In genomic region chr5:122458278-122458872, GRCh38 we compare ENCODE assay signal across 8 cellular contexts.
DNase-seq lines count a peak whose midpoint lies in the region; ATAC-seq and TF ChIP-seq lines count a peak whose summit lies in the region.

No MANE protein-coding gene starts in this region.

- intact Hi-C loops in esophagus squamous epithelium (cut with DNase I) (no loop called here), upper lobe of right lung (cut with DNase I) (no loop called here), sigmoid colon (cut with DNase I) (no loop called here)

- H3K27ac ChIP-seq in esophagus squamous epithelium (no peak overlapping the region), upper lobe of right lung (no peak overlapping the region), sigmoid colon (no peak overlapping the region)

- CTCF ChIA-PET in HEK293T (lab: Yijun Ruan, JAX) = interaction anchor here (0.7 to 1.1 kb wide), 4 partner anchors 10 to 254 kb away, joined by 3 to 5 read pairs (median 4); no protein-coding TSS in a partner anchor

- no peaks in the 10 kb centered on the region for H3K36me3 ChIP-seq in esophagus squamous epithelium
- no peaks in the 10 kb centered on the region for H3K36me3 ChIP-seq in upper lobe of right lung
- H3K36me3 ChIP-seq in sigmoid colon = no peaks in the 10 kb centered on the region

- peak; percentile 49 for TF ChIP-seq CTCF in NB4 (IDR thresholded peaks at IDR 0.05; ENCODE audit: low read depth, low read length)
- TF ChIP-seq CTCF in esophagus squamous epithelium (IDR thresholded peaks at IDR 0.05) = peak in 5 of 6 experiments; percentile 14 to 59 (median 34)
- TF ChIP-seq CTCF in upper lobe of right lung (IDR thresholded peaks at IDR 0.05) = no peak
- peak in 1 of 4 experiments; percentile 13 for TF ChIP-seq CTCF in sigmoid colon (IDR thresholded peaks at IDR 0.05)

- no peak for TF ChIP-seq EP300 in sigmoid colon (IDR thresholded peaks at IDR 0.05)

- H3K4me1 ChIP-seq in esophagus squamous epithelium = peaks cover 0 to 7% (median 0%) of the 10 kb centered on the region in 3 donors
- no peaks in the 10 kb centered on the region for H3K4me1 ChIP-seq in upper lobe of right lung
- H3K4me1 ChIP-seq in sigmoid colon = no peaks in the 10 kb centered on the region

- no peak overlapping the region for H3K4me3 ChIP-seq in NB4 (ENCODE audit: low read depth, low read length)
- H3K4me3 ChIP-seq in esophagus squamous epithelium = no peak overlapping the region
- no peak overlapping the region for H3K4me3 ChIP-seq in upper lobe of right lung
- no peak overlapping the region for H3K4me3 ChIP-seq in sigmoid colon

- H3K27me3 ChIP-seq in esophagus squamous epithelium (no peaks in the 10 kb centered on the region), upper lobe of right lung (no peaks in the 10 kb centered on the region), sigmoid colon (no peaks in the 10 kb centered on the region)

- no peak for TF ChIP-seq POLR2A in NB4 (IDR thresholded peaks at IDR 0.05; ENCODE audit: extremely low read depth, insufficient read length)
- TF ChIP-seq POLR2A in esophagus squamous epithelium (IDR thresholded peaks at IDR 0.05) = no peak
- TF ChIP-seq POLR2A in sigmoid colon (IDR thresholded peaks at IDR 0.05) = no peak

- ATAC-seq in upper lobe of right lung = peak; percentile 62

- WGBS in esophagus squamous epithelium, 2 donors = 74 to 93% methylated on average over 3 to 8 of the region's 8 CpGs
- 85 to 87% methylated on average over 8 of the region's 8 CpGs for WGBS in sigmoid colon, 2 donors

- H3K9me3 ChIP-seq in esophagus squamous epithelium = no peaks in the 10 kb centered on the region
- H3K9me3 ChIP-seq in upper lobe of right lung = no peaks in the 10 kb centered on the region
- H3K9me3 ChIP-seq in sigmoid colon = no peaks in the 10 kb centered on the region

- POLR2A ChIA-PET in HEK293T (lab: Yijun Ruan, JAX) = no interaction called here

- DNase-seq in NOMO-1 treated with DMSO at 0.1 percent for 48 hours (lab: John Stamatoyannopoulos, UW; ENCODE audit: unreplicated experiment) (peak; percentile 9), NOMO-1 treated with dmso at 0.1 percent for 144 hours (lab: John Stamatoyannopoulos, UW; ENCODE audit: unreplicated experiment) (no peak), HEK293T (ENCODE audit: extremely low spot score) (peak; percentile 33), NB4 (ENCODE audit: low read depth) (peak; percentile 24), esophagus squamous epithelium (lab: John Stamatoyannopoulos, UW) (no peak), upper lobe of right lung (no peak), cerebellum (ENCODE audit: low spot score) (no peak), sigmoid colon (no peak)

TF ChIP-seq in HEK293T, 16 proteins besides CTCF, POLR2A, EP300 and RAD21:
- no peak for TF ChIP-seq SUZ12 (IDR thresholded peaks at IDR 0.05)
- no peak for TF ChIP-seq SP1 (IDR thresholded peaks at IDR 0.05)
- TF ChIP-seq FOXM1 (IDR thresholded peaks at IDR 0.05; ENCODE audit: borderline replicate concordance) = no peak
- TF ChIP-seq FOXK2 (IDR thresholded peaks at IDR 0.05) = no peak
- TF ChIP-seq L3MBTL2 (conservative IDR thresholded peaks at IDR 0.05) = no peak
- TF ChIP-seq TARDBP (IDR thresholded peaks at IDR 0.05) = no peak
- TF ChIP-seq, protein P1, sequence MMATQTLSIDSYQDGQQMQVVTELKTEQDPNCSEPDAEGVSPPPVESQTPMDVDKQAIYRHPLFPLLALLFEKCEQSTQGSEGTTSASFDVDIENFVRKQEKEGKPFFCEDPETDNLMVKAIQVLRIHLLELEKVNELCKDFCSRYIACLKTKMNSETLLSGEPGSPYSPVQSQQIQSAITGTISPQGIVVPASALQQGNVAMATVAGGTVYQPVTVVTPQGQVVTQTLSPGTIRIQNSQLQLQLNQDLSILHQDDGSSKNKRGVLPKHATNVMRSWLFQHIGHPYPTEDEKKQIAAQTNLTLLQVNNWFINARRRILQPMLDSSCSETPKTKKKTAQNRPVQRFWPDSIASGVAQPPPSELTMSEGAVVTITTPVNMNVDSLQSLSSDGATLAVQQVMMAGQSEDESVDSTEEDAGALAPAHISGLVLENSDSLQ (IDR thresholded peaks at IDR 0.05) = no peak

Comparison
In these comparisons a context has a peak if more than half of its experiments do, and no peak if none do; other contexts are left out.
1. DNase-seq: peak in NOMO-1 treated with DMSO at 0.1 percent for 48 hours (single experiment), HEK293T (single experiment) and NB4 (single experiment); none in NOMO-1 treated with dmso at 0.1 percent for 144 hours (single experiment), esophagus squamous epithelium (single experiment), upper lobe of right lung (single experiment), cerebellum (single experiment) and sigmoid colon (single experiment).